ENCODE assay signal across 19 cellular contexts in genomic region chr19:37361994-37362393, GRCh38. TPM values are rescaled to one million over a fixed set of nuclear protein-coding genes. Genes with fewer than 3 reads are reported as not detected.
DNase-seq lines count a peak whose midpoint lies in the region; FAIRE-seq and TF ChIP-seq lines count a peak whose summit lies in the region.
"Had no signal": no experiment of that assay in that cellular context is flagged by ENCODE, and none has a peak within 500 bp of the region (broad histone marks: within the 10 kb centered on the region; RNA-seq: fewer than 3 reads in every experiment).

No MANE protein-coding gene starts in this region.

- H3K27ac ChIP-seq in cardiac muscle cell (peak overlapping the region; percentile 30), right atrium auricular region (no peak overlapping the region)
- H3K27ac ChIP-seq: gastroesophageal sphincter, lower lobe of right lung had no signal

- no peak overlapping the region for H3K4me3 ChIP-seq in cardiac muscle cell
- no peak overlapping the region for H3K4me3 ChIP-seq in right atrium auricular region
- no peak overlapping the region for H3K4me3 ChIP-seq in adipocyte (ENCODE audit: low read length)
- H3K4me3 ChIP-seq: gastroesophageal sphincter, lower lobe of right lung had no signal

- H3K36me3 ChIP-seq in cardiac muscle cell, result peaks cover 27% of the 10 kb centered on the region
- H3K36me3 ChIP-seq in right atrium auricular region, result peaks cover 56% of the 10 kb centered on the region
- H3K36me3 ChIP-seq in adipocyte (ENCODE audit: control insufficient read depth, insufficient read depth, low read length, severe bottlenecking), result peaks cover 65% of the 10 kb centered on the region

- TF ChIP-seq CTCF in cardiac muscle cell (IDR thresholded peaks at IDR 0.05; ENCODE audit: low read depth, low read length), result no peak
- TF ChIP-seq CTCF in right atrium auricular region (IDR thresholded peaks at IDR 0.05), result no peak
- TF ChIP-seq CTCF in GM20000 (IDR thresholded peaks at IDR 0.05; ENCODE audit: extremely low read depth, missing control alignments), result no peak

- H3K27me3 ChIP-seq in cardiac muscle cell (no peaks in the 10 kb centered on the region), right atrium auricular region (no peaks in the 10 kb centered on the region), adipocyte (replicated peaks; ENCODE audit: control insufficient read depth, insufficient read depth, low read length) (no peaks in the 10 kb centered on the region)
- H3K27me3 ChIP-seq: gastroesophageal sphincter had no signal

- H3K9me3 ChIP-seq in cardiac muscle cell (ENCODE audit: low read depth) (no peaks in the 10 kb centered on the region), right atrium auricular region (peaks cover 0 to 11% of the 10 kb centered on the region in 2 donors), adipocyte (ENCODE audit: control insufficient read depth, low read length) (peaks cover 6% of the 10 kb centered on the region)

- no peak for FAIRE-seq in HTR-8/SVneo (lab: Jason Lieb, UNC)

- no peak overlapping the region for H3K9ac ChIP-seq in adipocyte (ENCODE audit: low read length)

- DNase-seq in cardiac muscle cell (ENCODE audit: low read depth in 1 of 2, low spot score in 1 of 2), result peak in 1 of 2 donors; percentile 16
- DNase-seq in right atrium auricular region (ENCODE audit: low spot score), result no peak
- peak; percentile 23 for DNase-seq in adipocyte (ENCODE audit: low read depth)
- DNase-seq in iris pigment epithelial cell (ENCODE audit: low read depth), result peak; percentile 85
- DNase-seq in stromal cell of bone marrow (ENCODE audit: low read depth), result peak; percentile 3
- DNase-seq in NCI-H446 treated with DMSO at 0.1 percent for 48 hours (lab: John Stamatoyannopoulos, UW), result no peak
- no peak for DNase-seq in GM20000 (ENCODE audit: low spot score)
- no peak for DNase-seq in HTR-8/SVneo (ENCODE audit: insufficient read length, low spot score)
- DNase-seq: activated B cell treated with CpG ODN at 0.5 μM for 24 hours; activated naive CD8-positive, alpha-beta T cell treated with anti-CD3 and anti-CD28 coated beads, Interleukin-2, amount 50 U/mL, for 24 hours; CD4-positive, alpha-beta T cell; lower lobe of right lung; naive B cell; NCI-H146; Right ventricle myocardium superior; stimulated activated CD4-positive, alpha-beta T cell treated with anti-CD3 and anti-CD28 coated beads, Interleukin-15, amount 100 ng/mL, for 24 hours; stimulated activated naive B cell treated with anti-CD40 and anti-IgM and Interleukin-4, amounts not matched to agents 10 μg/mL and 1 μg/mL and 100 μg/mL, for 72 hours; T-helper 1 cell had no signal

- H3K4me1 ChIP-seq in cardiac muscle cell (ENCODE audit: low read depth) (peaks cover 3% of the 10 kb centered on the region), right atrium auricular region (no peaks in the 10 kb centered on the region), adipocyte (ENCODE audit: control insufficient read depth, insufficient read depth, low read length) (no peaks in the 10 kb centered on the region)
- H3K4me1 ChIP-seq: gastroesophageal sphincter, lower lobe of right lung had no signal

RNA-seq across cellular contexts. Expression of gene ZNF527, which starts 8.9 kb away (rescaled TPM):
- total RNA-seq in cardiac muscle cell (9.6 and 10.2 TPM in 2 replicates), right atrium auricular region (1 to 10 TPM; 6.9 to 7.3 TPM)
- 5.8 and 6.8 TPM in 2 replicates for polyA plus RNA-seq in cardiac muscle cell

Comparison
In these comparisons a context has a peak if more than half of its experiments do, and no peak if none do; other contexts are left out.
1. DNase-seq: peak in adipocyte (single experiment), iris pigment epithelial cell (single experiment) and stromal cell of bone marrow (single experiment); none in right atrium auricular region (single experiment), NCI-H446 treated with DMSO at 0.1 percent for 48 hours (single experiment), GM20000 (single experiment) and HTR-8/SVneo (single experiment).